Comparison of ENCODE assay signal across 4 cellular contexts in genomic region chr5:138070026-138070425, GRCh38. TPM values are rescaled to one million over a fixed set of nuclear protein-coding genes. Genes with fewer than 3 reads are reported as not detected.
"Had no signal": no experiment of that assay in that cellular context is flagged by ENCODE, and none has a peak within 500 bp of the region (broad histone marks: within the 10 kb centered on the region; RNA-seq: fewer than 3 reads in every experiment).

No MANE protein-coding gene starts in this region.

RNA-seq across cellular contexts. Expression of gene WNT8A, which starts 13.8 kb away (rescaled TPM):
- total RNA-seq: GM23248, H1, H4, HFFc6 had no signal
- polyA plus RNA-seq: GM23248 had no signal
